1 cellular context compared by ENCODE assay signal in the genomic region with DNA sequence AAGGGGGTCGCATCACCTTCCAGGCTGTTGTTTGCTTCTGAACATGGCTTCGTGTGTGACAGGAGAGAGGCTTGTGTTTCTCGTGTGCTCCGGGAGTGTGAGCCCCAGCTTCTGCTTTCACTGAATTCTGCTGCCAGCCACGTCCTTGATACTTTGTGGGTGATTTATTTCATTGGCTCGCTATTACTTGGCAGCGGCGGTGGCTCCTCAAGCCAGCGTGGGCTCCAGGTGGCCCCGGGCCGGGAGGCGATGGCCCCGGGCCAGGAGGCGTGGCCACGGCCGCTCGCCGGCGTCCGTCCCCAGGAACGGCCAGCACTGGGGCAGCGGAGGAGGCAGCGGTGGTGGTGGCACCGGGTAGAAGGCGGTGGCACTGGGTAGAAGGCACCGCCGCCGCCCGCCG.
TF ChIP-seq lines count a peak whose summit lies in the region.

No MANE protein-coding gene starts in this region.

TF ChIP-seq in K562, 482 proteins besides CTCF, POLR2A, EP300 and RAD21 (continued from another document):
- TF ChIP-seq, protein P1, sequence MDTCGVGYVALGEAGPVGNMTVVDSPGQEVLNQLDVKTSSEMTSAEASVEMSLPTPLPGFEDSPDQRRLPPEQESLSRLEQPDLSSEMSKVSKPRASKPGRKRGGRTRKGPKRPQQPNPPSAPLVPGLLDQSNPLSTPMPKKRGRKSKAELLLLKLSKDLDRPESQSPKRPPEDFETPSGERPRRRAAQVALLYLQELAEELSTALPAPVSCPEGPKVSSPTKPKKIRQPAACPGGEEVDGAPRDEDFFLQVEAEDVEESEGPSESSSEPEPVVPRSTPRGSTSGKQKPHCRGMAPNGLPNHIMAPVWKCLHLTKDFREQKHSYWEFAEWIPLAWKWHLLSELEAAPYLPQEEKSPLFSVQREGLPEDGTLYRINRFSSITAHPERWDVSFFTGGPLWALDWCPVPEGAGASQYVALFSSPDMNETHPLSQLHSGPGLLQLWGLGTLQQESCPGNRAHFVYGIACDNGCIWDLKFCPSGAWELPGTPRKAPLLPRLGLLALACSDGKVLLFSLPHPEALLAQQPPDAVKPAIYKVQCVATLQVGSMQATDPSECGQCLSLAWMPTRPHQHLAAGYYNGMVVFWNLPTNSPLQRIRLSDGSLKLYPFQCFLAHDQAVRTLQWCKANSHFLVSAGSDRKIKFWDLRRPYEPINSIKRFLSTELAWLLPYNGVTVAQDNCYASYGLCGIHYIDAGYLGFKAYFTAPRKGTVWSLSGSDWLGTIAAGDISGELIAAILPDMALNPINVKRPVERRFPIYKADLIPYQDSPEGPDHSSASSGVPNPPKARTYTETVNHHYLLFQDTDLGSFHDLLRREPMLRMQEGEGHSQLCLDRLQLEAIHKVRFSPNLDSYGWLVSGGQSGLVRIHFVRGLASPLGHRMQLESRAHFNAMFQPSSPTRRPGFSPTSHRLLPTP (IDR thresholded peaks at IDR 0.05; ENCODE audit: borderline replicate concordance, extremely low read depth, insufficient read length): no peak
- peak; percentile 69 for TF ChIP-seq HMGN3 (IDR thresholded peaks at IDR 0.05; ENCODE audit: borderline replicate concordance, extremely low read depth, insufficient read length, low read depth, low read length)
